In the genomic region with DNA sequence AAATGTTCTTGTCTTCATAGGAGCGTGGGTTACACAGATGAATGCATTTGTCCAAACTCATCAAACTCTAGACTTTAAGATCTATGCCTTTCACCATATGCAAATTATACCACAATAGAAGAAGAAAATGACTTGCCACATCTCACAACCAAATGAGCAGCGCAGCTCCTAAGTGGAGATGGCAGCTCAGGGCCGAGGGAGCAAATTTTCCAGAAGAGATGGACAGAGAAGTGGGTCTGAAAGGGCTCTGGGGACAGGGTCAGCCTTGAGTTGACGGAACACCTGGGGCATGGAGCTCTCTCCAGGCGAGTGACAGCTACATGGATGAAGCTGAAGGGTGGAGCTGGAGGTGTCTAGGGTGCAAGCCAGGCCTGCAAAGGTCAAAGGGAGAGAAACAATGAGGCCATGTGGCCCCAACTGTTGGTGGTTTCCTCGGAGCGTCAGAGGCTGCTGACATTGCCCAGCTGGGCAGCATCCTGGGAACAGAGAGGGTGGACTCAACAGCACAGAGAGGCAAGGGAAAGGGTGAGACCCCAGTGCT, we compare ENCODE assay signal across 11 cellular contexts.
DNase-seq lines count a peak whose midpoint lies in the region; ATAC-seq and TF ChIP-seq lines count a peak whose summit lies in the region.
"Had no signal": no experiment of that assay in that cellular context is flagged by ENCODE, and none has a peak within 500 bp of the region (broad histone marks: within the 10 kb centered on the region; RNA-seq: fewer than 3 reads in every experiment).

No MANE protein-coding gene starts in this region.

- ATAC-seq in GM18870 (IDR thresholded peaks at IDR 0.05; ENCODE audit: unreplicated experiment): peak; percentile 93
- peak; percentile 89 for ATAC-seq in GM21619 (IDR thresholded peaks at IDR 0.05; ENCODE audit: unreplicated experiment)
- ATAC-seq in HG03139 (IDR thresholded peaks at IDR 0.05; ENCODE audit: unreplicated experiment): peak; percentile 86

- H3K27me3 Mint-ChIP-seq in nephron progenitor cell (ENCODE audit: low read depth, poor library complexity): peaks cover 3% of the 10 kb centered on the region

- DNase-seq in nephron progenitor cell (no peak), T-helper 9 cell (no peak), DMS79 treated with DMSO at 0.1 percent for 48 hours (lab: John Stamatoyannopoulos, UW) (no peak), caudate nucleus (lab: John Stamatoyannopoulos, UW) (no peak), NCI-H2081 treated with DMSO at 0.1 percent for 48 hours (lab: John Stamatoyannopoulos, UW) (no peak)
- DNase-seq: mesendoderm, NCI-H1436 treated with DMSO at 0.1 percent for 48 hours had no signal

- peaks cover 11% of the 10 kb centered on the region for H3K4me1 Mint-ChIP-seq in nephron progenitor cell

- peaks cover 3% of the 10 kb centered on the region for H3K9me3 Mint-ChIP-seq in nephron progenitor cell

- H3K36me3 Mint-ChIP-seq in nephron progenitor cell (ENCODE audit: low read depth): peaks cover 15% of the 10 kb centered on the region

- TF ChIP-seq CTCF in nephron progenitor cell (IDR thresholded peaks at IDR 0.05): no peak

- no peak overlapping the region for H3K27ac ChIP-seq in caudate nucleus (ENCODE audit: low read depth, low read length)
- H3K27ac ChIP-seq: thoracic aorta had no signal

- no peak overlapping the region for H3K4me3 Mint-ChIP-seq in nephron progenitor cell

- H3K27ac Mint-ChIP-seq in nephron progenitor cell: peak overlapping the region; percentile 12
